Comparison of ENCODE assay signal across 9 cellular contexts in genomic region chr15:88878720-88879184, GRCh38. TPM values are rescaled to one million over a fixed set of nuclear protein-coding genes. Genes with fewer than 3 reads are reported as not detected.
DNase-seq lines count a peak whose midpoint lies in the region; ATAC-seq and TF ChIP-seq lines count a peak whose summit lies in the region.
"Had no signal": no experiment of that assay in that cellular context is flagged by ENCODE, and none has a peak within 500 bp of the region (broad histone marks: within the 10 kb centered on the region; RNA-seq: fewer than 3 reads in every experiment).

No MANE protein-coding gene starts in this region.

- TF ChIP-seq CTCF in heart right ventricle (IDR thresholded peaks at IDR 0.05) = peak in 8 of 9 donors; percentile 26 to 67 (median 62)

- 70 to 81% methylated on average over 18 of the region's 18 CpGs for WGBS in heart right ventricle, 2 donors

- H3K27ac Mint-ChIP-seq in activated T-helper 17 cell treated with anti-CD3 and anti-CD28 coated beads, Interleukin-2, amount 50 U/mL, for 72 hours = no peak overlapping the region

- peaks cover 89% of the 10 kb centered on the region for H3K36me3 Mint-ChIP-seq in activated T-helper 17 cell treated with anti-CD3 and anti-CD28 coated beads, Interleukin-2, amount 50 U/mL, for 72 hours (ENCODE audit: low read depth)

- H3K4me1 Mint-ChIP-seq in activated T-helper 17 cell treated with anti-CD3 and anti-CD28 coated beads, Interleukin-2, amount 50 U/mL, for 72 hours = peaks cover 7% of the 10 kb centered on the region

- H3K36me3 ChIP-seq in heart right ventricle = peaks cover 0 to 65% (median 0%) of the 10 kb centered on the region in 9 donors

- peak; percentile 23 to 48 (median 32) for DNase-seq in NCI-H1417 (lab: John Stamatoyannopoulos, UW)
- DNase-seq in NCI-H1417 treated with DMSO at 0.1 percent for 48 hours (lab: John Stamatoyannopoulos, UW) = no peak
- peak; percentile 39 for DNase-seq in HCEC 1CT
- peak; percentile 83 for DNase-seq in NCI-H82 (lab: John Stamatoyannopoulos, UW)
- peak in 1 of 2 donors; percentile 39 for DNase-seq in heart right ventricle
- DNase-seq in stimulated activated CD8-positive, alpha-beta memory T cell treated with anti-CD3 and anti-CD28 coated beads, Interleukin-2, amount 100 ng/mL, for 48 hours (ENCODE audit: low read depth in 2 of 2) = peak; percentile 21 to 22

- no peak overlapping the region for H3K4me3 Mint-ChIP-seq in activated T-helper 17 cell treated with anti-CD3 and anti-CD28 coated beads, Interleukin-2, amount 50 U/mL, for 72 hours
- H3K4me3 Mint-ChIP-seq: CD8-positive, alpha-beta memory T cell had no signal

- intact Hi-C loops in heart right ventricle (cut with DNase I) = no loop called here

- no peak overlapping the region for H3K27ac ChIP-seq in heart right ventricle

- no peaks in the 10 kb centered on the region for H3K27me3 ChIP-seq in heart right ventricle

- no peaks in the 10 kb centered on the region for H3K27me3 Mint-ChIP-seq in activated T-helper 17 cell treated with anti-CD3 and anti-CD28 coated beads, Interleukin-2, amount 50 U/mL, for 72 hours
- H3K27me3 Mint-ChIP-seq: CD8-positive, alpha-beta memory T cell had no signal

- peak; percentile 53 for ATAC-seq in activated T-helper 17 cell treated with anti-CD3 and anti-CD28 coated beads, Interleukin-2, amount 50 U/mL, for 72 hours (replicated peaks)
- peak in 6 of 8 donors; percentile 27 to 68 (median 48) for ATAC-seq in heart right ventricle
- ATAC-seq in GM21576 (IDR thresholded peaks at IDR 0.05; ENCODE audit: unreplicated experiment) = no peak

- H3K4me1 ChIP-seq in heart right ventricle = peaks cover 0 to 8% (median 0%) of the 10 kb centered on the region in 9 donors

- no peaks in the 10 kb centered on the region for H3K9me3 ChIP-seq in heart right ventricle

- H3K4me3 ChIP-seq in heart right ventricle = no peak overlapping the region

- H3K9me3 Mint-ChIP-seq in activated T-helper 17 cell treated with anti-CD3 and anti-CD28 coated beads, Interleukin-2, amount 50 U/mL, for 72 hours = no peaks in the 10 kb centered on the region
- H3K9me3 Mint-ChIP-seq: CD8-positive, alpha-beta memory T cell had no signal

RNA-seq across cellular contexts. Expression of gene HAPLN3, which starts 16.6 kb away (rescaled TPM):
- total RNA-seq in activated T-helper 17 cell treated with anti-CD3 and anti-CD28 coated beads, Interleukin-2, amount 50 U/mL, for 72 hours = 10 to 100 TPM; 31.6 to 38.6 TPM
- total RNA-seq in heart right ventricle = 10 to 100 TPM in 1 of 10 donors, 1 to 10 TPM in 9; 1.2 to 25.8 (median 3.7) TPM
- polyA plus RNA-seq in heart right ventricle = 1 to 10 TPM; 3.8 to 7.3 TPM

RNA-seq across cellular contexts. Expression of gene MFGE8, which starts 34.4 kb away (rescaled TPM):
- total RNA-seq in activated T-helper 17 cell treated with anti-CD3 and anti-CD28 coated beads, Interleukin-2, amount 50 U/mL, for 72 hours = 10 to 100 TPM; 17.0 to 19.2 TPM
- 100 to 1,000 TPM; 359 to 690 (median 511) TPM for total RNA-seq in heart right ventricle
- 100 to 1,000 TPM; 414 to 528 TPM for polyA plus RNA-seq in heart right ventricle

Comparison
In these comparisons a context has a peak if more than half of its experiments do, and no peak if none do; other contexts are left out.
1. RNA of gene MFGE8, which starts 34.4 kb away (total RNA-seq): 359 to 690 TPM in heart right ventricle; 17.0 to 19.2 TPM in activated T-helper 17 cell treated with anti-CD3 and anti-CD28 coated beads, Interleukin-2, amount 50 U/mL, for 72 hours; every median in the first group is over 10 times any median in the second.